In the genomic region with DNA sequence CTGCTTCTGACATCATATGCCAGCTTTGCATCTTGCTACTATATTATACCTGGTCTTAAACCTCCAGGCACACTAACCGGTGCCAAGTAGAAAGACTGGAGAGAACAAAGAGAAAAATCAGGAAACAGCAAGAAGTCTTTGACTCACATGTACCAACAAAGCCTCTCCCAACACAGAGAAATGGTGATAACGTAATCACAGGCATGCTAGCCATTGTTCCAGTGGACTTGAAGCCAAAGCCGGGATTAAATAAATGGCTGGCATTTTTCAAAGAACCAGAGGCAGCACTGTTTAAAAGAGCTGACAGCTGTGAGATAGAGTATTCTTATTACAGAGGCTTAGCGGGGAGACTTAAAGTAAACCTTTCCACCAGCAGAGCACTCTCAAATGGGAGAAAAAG, we compare ENCODE assay signal across 16 cellular contexts.
DNase-seq lines count a peak whose midpoint lies in the region; ATAC-seq and TF ChIP-seq lines count a peak whose summit lies in the region.
"Had no signal": no experiment of that assay in that cellular context is flagged by ENCODE, and none has a peak within 500 bp of the region (broad histone marks: within the 10 kb centered on the region; RNA-seq: fewer than 3 reads in every experiment).

No MANE protein-coding gene starts in this region.

- peak overlapping the region in 3 of 5 donors; percentile 28 to 35 (median 35) for H3K27ac ChIP-seq in stomach
- H3K27ac ChIP-seq: adrenal gland, right lobe of liver, transverse colon had no signal

- peaks cover 29% of the 10 kb centered on the region for H3K4me1 Mint-ChIP-seq in brain

- H3K9me3 Mint-ChIP-seq in brain, result peaks cover 12 to 17% (median 14%) of the 10 kb centered on the region in 5 experiments

- no peaks in the 10 kb centered on the region for H3K9me3 ChIP-seq in stomach
- H3K9me3 ChIP-seq: adrenal gland, right lobe of liver, transverse colon had no signal

- H3K27me3 Mint-ChIP-seq in brain, result peaks cover 3% of the 10 kb centered on the region

- TF ChIP-seq POLR2A in stomach (IDR thresholded peaks at IDR 0.05), result no peak

- H3K36me3 ChIP-seq in stomach, result no peaks in the 10 kb centered on the region
- H3K36me3 ChIP-seq: adrenal gland, right lobe of liver, transverse colon had no signal

- H3K4me1 ChIP-seq in stomach, result peaks cover 4 to 20% (median 11%) of the 10 kb centered on the region in 4 donors
- H3K4me1 ChIP-seq: adrenal gland had no signal

- ATAC-seq in Right ventricle myocardium inferior (peak; percentile 40), left cardiac atrium (no peak), left ventricle myocardium superior (peak; percentile 73), HG02763 (IDR thresholded peaks at IDR 0.05; ENCODE audit: unreplicated experiment) (no peak)
- ATAC-seq: right lobe of liver had no signal

- H3K27me3 ChIP-seq in stomach, result no peaks in the 10 kb centered on the region
- H3K27me3 ChIP-seq: adrenal gland, right lobe of liver, transverse colon had no signal

- intact Hi-C loops in Right ventricle myocardium inferior (cut with DNase I) (no loop called here), left cardiac atrium (cut with DNase I) (loop anchor here in 1 of 2 donors (10.0 kb wide), 1 partner anchor 67 kb away; no protein-coding TSS in a partner anchor), left ventricle myocardium superior (cut with micrococcal nuclease) (no loop called here), stomach (cut with DNase I; ENCODE audit: low total_unique reads) (no loop called here)

- TF ChIP-seq EP300 in stomach (IDR thresholded peaks at IDR 0.05), result no peak

- peak overlapping the region in 1 of 5 experiments; percentile 63 for H3K4me3 Mint-ChIP-seq in brain
- H3K4me3 Mint-ChIP-seq: neural crest cell had no signal

- TF ChIP-seq CTCF in brain (conservative IDR thresholded peaks at IDR 0.05) (no peak), stomach (IDR thresholded peaks at IDR 0.05) (no peak)

- peak overlapping the region in 3 of 5 experiments; percentile 48 to 90 (median 88) for H3K27ac Mint-ChIP-seq in brain

- DNase-seq in Right ventricle myocardium inferior (ENCODE audit: missing footprints) (no peak), left cardiac atrium (no peak), left ventricle myocardium superior (no peak), stomach (no peak)
- no peak for DNase-seq in activated CD4-positive, alpha-beta T cell treated with anti-CD3 and anti-CD28 coated beads for 4 hours
- DNase-seq in activated naive CD4-positive, alpha-beta T cell treated with Interleukin-2 at 50 U/mL for 16 hours, result no peak
- DNase-seq: activated CD8-positive, alpha-beta memory T cell treated with anti-CD3 and anti-CD28 coated beads for 24 hours; adrenal gland; C1 segment of cervical spinal cord; dermis blood vessel endothelial cell; NCI-H146; right lobe of liver; transverse colon had no signal

- WGBS in stomach, 5 donors, result 13 to 30% (median 15%) methylated on average over 4 of the region's 4 CpGs

- H3K4me3 ChIP-seq in stomach, result no peak overlapping the region
- H3K4me3 ChIP-seq: adrenal gland, right lobe of liver, transverse colon had no signal

- no peaks in the 10 kb centered on the region for H3K36me3 Mint-ChIP-seq in brain

Comparison
In these comparisons a context has a peak if more than half of its experiments do, and no peak if none do; other contexts are left out.
1. ATAC-seq: peak in Right ventricle myocardium inferior (single experiment) and left ventricle myocardium superior (single experiment); none in left cardiac atrium (0 of 2) and HG02763 (single experiment).